In the genomic region with DNA sequence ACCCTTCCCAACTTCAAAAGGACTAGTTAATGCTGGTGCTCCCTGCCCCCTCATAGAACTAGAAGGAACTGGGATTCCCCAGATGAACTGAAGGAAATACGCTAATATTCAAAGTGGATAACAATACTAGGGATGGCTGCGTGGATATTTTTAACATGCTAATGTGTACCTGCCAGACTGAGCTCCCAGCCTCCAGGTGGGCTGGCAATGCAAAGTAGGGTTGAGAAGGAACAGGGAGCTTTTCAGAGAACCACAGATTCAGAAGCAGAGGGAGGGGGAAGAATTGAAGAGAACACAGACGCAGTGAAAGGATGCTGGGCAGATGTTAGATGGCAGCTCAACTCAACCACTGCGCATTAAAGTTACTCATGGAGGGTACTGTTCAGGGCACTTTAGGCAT, we compare ENCODE assay signal across 16 cellular contexts.
"Had no signal": no experiment of that assay in that cellular context is flagged by ENCODE, and none has a peak within 500 bp of the region (broad histone marks: within the 10 kb centered on the region; RNA-seq: fewer than 3 reads in every experiment).

No MANE protein-coding gene starts in this region.

- H3K4me3 ChIP-seq: colonic mucosa, esophagus muscularis mucosa, gastroesophageal sphincter, heart right ventricle, left lung, lower lobe of right lung had no signal

- DNase-seq: colonic mucosa; cortex of kidney; effector CD4-positive, alpha-beta T cell; effector memory CD4-positive, alpha-beta T cell; foreskin keratinocyte; heart right ventricle; hippocampal formation; left cardiac atrium; left lung; left ventricle myocardium superior; lower lobe of right lung; mesenchymal stem cell; midbrain; naive thymus-derived CD4-positive, alpha-beta T cell had no signal

- H3K27ac ChIP-seq: colonic mucosa, esophagus muscularis mucosa, foreskin keratinocyte, gastroesophageal sphincter, heart right ventricle, left lung, lower lobe of right lung had no signal

- ATAC-seq: foreskin keratinocyte; gastroesophageal sphincter; heart right ventricle; left cardiac atrium; left lung; left ventricle myocardium superior; lower lobe of right lung; naive thymus-derived CD4-positive, alpha-beta T cell had no signal

- H3K27me3 ChIP-seq: colonic mucosa, foreskin keratinocyte, gastroesophageal sphincter, left lung had no signal
